ENCODE assay signal across 12 cellular contexts in genomic region chr2:47606172-47606571, GRCh38. TPM values are rescaled to one million over a fixed set of nuclear protein-coding genes. Genes with fewer than 3 reads are reported as not detected.
"Had no signal": no experiment of that assay in that cellular context is flagged by ENCODE, and none has a peak within 500 bp of the region (broad histone marks: within the 10 kb centered on the region; RNA-seq: fewer than 3 reads in every experiment).

No MANE protein-coding gene starts in this region.

- ATAC-seq: GM23338, HCT116 had no signal

- DNase-seq: GM23248, GOT3, H7, H9, HCEC 1CT, HFFc6 had no signal

- H3K9me3 ChIP-seq: HAP-1 had no signal

- H2AFZ ChIP-seq: GM23248, GM23338 had no signal

- H3K4me2 ChIP-seq: GM23338 had no signal

- FAIRE-seq: H1, H54 had no signal

- H3K27ac ChIP-seq: GM23248 had no signal

- H3K4me3 ChIP-seq: GM23248, GM23338, HAP-1 had no signal

- H3K9ac ChIP-seq: GM23248 had no signal

- H3K4me1 ChIP-seq: HAP-1 had no signal

- H3K36me3 ChIP-seq: HAP-1 had no signal

RNA-seq across cellular contexts. Expression of gene KCNK12, which starts 35.4 kb away (rescaled TPM):
- total RNA-seq: GM23248, H4 had no signal
